In the genomic region with DNA sequence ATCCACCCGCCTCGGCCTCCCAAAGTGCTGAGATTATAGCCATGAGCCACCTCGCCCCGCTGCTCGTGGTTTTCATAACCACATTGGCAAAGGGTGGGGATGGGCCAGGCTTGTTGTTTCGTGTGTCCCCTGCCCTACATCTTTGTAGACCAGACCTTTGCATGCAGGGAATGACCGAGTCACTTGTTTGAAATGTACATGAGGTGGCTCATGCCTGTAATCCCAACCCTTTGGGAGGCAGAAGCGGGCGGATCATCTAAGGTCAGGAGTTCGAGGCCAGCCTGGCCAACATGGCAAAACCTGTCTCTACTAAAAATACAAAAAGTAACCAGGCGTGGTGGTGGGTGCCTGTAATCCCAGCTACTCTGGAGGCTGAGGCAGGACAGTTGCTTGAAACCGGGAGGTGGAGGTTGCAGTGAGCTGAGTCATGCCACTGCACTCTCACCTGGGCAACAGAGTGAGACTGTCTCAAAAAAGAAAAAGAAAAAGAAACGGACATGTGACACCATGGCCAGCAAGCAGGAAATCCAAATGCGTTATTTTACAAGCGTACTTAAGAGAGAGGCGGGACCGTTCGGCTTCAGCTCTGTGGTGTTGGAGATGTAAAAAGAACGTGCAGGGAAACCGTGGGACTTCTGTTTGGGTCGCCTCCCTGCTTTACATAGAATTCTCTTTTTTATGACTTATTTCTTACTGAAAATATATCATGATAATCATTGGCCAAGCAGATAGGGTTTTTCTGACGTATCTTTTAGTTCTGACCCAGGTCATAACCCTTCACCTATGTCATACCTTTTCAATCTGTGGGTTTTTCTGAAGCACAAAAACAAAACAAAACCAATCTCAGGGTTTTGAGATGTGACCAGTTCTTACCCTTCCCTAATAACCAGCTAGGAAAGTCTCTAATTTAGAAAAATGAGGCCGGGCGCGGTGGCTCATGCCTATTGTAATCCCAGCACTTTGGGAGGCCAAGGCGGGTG, we compare ENCODE assay signal across 11 cellular contexts. TPM values are rescaled to one million over a fixed set of nuclear protein-coding genes. Genes with fewer than 3 reads are reported as not detected.
A peak's percentile ranks its signal among the peaks of the same experiment; 100 is the strongest.
DNase-seq lines count a peak whose midpoint lies in the region; ATAC-seq and TF ChIP-seq lines count a peak whose summit lies in the region.
"Had no signal": no experiment of that assay in that cellular context is flagged by ENCODE, and none has a peak within 500 bp of the region (broad histone marks: within the 10 kb centered on the region; RNA-seq: fewer than 3 reads in every experiment).

No MANE protein-coding gene starts in this region.

- no peaks in the 10 kb centered on the region for H3K27me3 ChIP-seq in colonic mucosa
- H3K27me3 ChIP-seq: right lobe of liver had no signal

- H3K9me3 ChIP-seq in colonic mucosa = no peaks in the 10 kb centered on the region
- H3K9me3 ChIP-seq: right lobe of liver had no signal

- DNase-seq in ACHN = peak; percentile 16
- DNase-seq in amniotic epithelial cell (ENCODE audit: low read depth) = peak; percentile 17
- no peak for DNase-seq in NCI-H128 (lab: John Stamatoyannopoulos, UW; ENCODE audit: unreplicated experiment)
- no peak for DNase-seq in colonic mucosa
- DNase-seq in activated T-helper 2 cell treated with anti-CD3 and anti-CD28 coated beads, Interferon-gamma antibody, Interleukin-2, Interleukin-4, amounts not matched to agents 10 μg/mL and 5 μg/mL and 100 μg/mL, durations not matched to agents 14 hours and 24 hours and 36 hours (ENCODE audit: low spot score) = no peak
- DNase-seq: activated CD4-positive, CD25-positive, alpha-beta regulatory T cell treated with anti-CD3 and anti-CD28 coated beads, Interleukin-2, amount 50 U/mL, for 72 hours; NCI-H146; right lobe of liver had no signal

- no peak for TF ChIP-seq CTCF in colonic mucosa (IDR thresholded peaks at IDR 0.05)

- H3K4me3 Mint-ChIP-seq in activated T-helper 2 cell treated with anti-CD3 and anti-CD28 coated beads, Interferon-gamma antibody, Interleukin-2, Interleukin-4, amounts not matched to agents 10 μg/mL and 5 μg/mL and 100 μg/mL, durations not matched to agents 14 hours and 24 hours and 36 hours (ENCODE audit: low read depth) = no peak overlapping the region

- peaks cover 11% of the 10 kb centered on the region for H3K4me1 Mint-ChIP-seq in activated T-helper 2 cell treated with anti-CD3 and anti-CD28 coated beads, Interferon-gamma antibody, Interleukin-2, Interleukin-4, amounts not matched to agents 10 μg/mL and 5 μg/mL and 100 μg/mL, durations not matched to agents 14 hours and 24 hours and 36 hours (ENCODE audit: low read depth)

- H3K4me3 ChIP-seq in colonic mucosa = no peak overlapping the region
- H3K4me3 ChIP-seq: right lobe of liver had no signal

- no peaks in the 10 kb centered on the region for H3K9me3 Mint-ChIP-seq in activated T-helper 2 cell treated with anti-CD3 and anti-CD28 coated beads, Interferon-gamma antibody, Interleukin-2, Interleukin-4, amounts not matched to agents 10 μg/mL and 5 μg/mL and 100 μg/mL, durations not matched to agents 14 hours and 24 hours and 36 hours

- ATAC-seq in GM19324 (IDR thresholded peaks at IDR 0.05; ENCODE audit: low FRiP score, unreplicated experiment) (peak; percentile 33), HG03442 (IDR thresholded peaks at IDR 0.05; ENCODE audit: unreplicated experiment) (peak; percentile 24), GM18873 (IDR thresholded peaks at IDR 0.05; ENCODE audit: low FRiP score, unreplicated experiment) (no peak)
- ATAC-seq: right lobe of liver had no signal

- H3K27ac ChIP-seq in colonic mucosa = no peak overlapping the region
- H3K27ac ChIP-seq: right lobe of liver had no signal

- no peak overlapping the region for H3K9ac ChIP-seq in colonic mucosa (ENCODE audit: low read depth in 2 of 2, low read length in 2 of 2)

- intact Hi-C loops in colonic mucosa (cut with DNase I) = no loop called here
- intact Hi-C loops in activated T-helper 2 cell treated with anti-CD3 and anti-CD28 coated beads, Interferon-gamma antibody, Interleukin-2, Interleukin-4, amounts not matched to agents 10 μg/mL and 5 μg/mL and 100 μg/mL, durations not matched to agents 14 hours and 24 hours and 36 hours (cut with micrococcal nuclease) = no loop called here

- H3K27ac Mint-ChIP-seq in activated T-helper 2 cell treated with anti-CD3 and anti-CD28 coated beads, Interferon-gamma antibody, Interleukin-2, Interleukin-4, amounts not matched to agents 10 μg/mL and 5 μg/mL and 100 μg/mL, durations not matched to agents 14 hours and 24 hours and 36 hours = no peak overlapping the region

- H3K4me1 ChIP-seq in colonic mucosa = no peaks in the 10 kb centered on the region

- H3K27me3 Mint-ChIP-seq in activated T-helper 2 cell treated with anti-CD3 and anti-CD28 coated beads, Interferon-gamma antibody, Interleukin-2, Interleukin-4, amounts not matched to agents 10 μg/mL and 5 μg/mL and 100 μg/mL, durations not matched to agents 14 hours and 24 hours and 36 hours (ENCODE audit: low read depth) = peaks cover 3% of the 10 kb centered on the region

- peaks cover 10% of the 10 kb centered on the region for H3K36me3 ChIP-seq in colonic mucosa

- H3K36me3 Mint-ChIP-seq in activated T-helper 2 cell treated with anti-CD3 and anti-CD28 coated beads, Interferon-gamma antibody, Interleukin-2, Interleukin-4, amounts not matched to agents 10 μg/mL and 5 μg/mL and 100 μg/mL, durations not matched to agents 14 hours and 24 hours and 36 hours (ENCODE audit: low read depth) = peaks cover 25% of the 10 kb centered on the region

- in situ Hi-C loops in ACHN (cut with HindIII; ENCODE audit: low pct_ligation_motif_present, low pct_unique_long_range_greater_than_20kb, low sequenced_read_pairs) = no loop called here

RNA-seq across cellular contexts. Expression of a gene that starts 45.1 kb away (rescaled TPM):
- total RNA-seq in colonic mucosa = 10 to 100 TPM; 43.7 to 47.4 TPM
- total RNA-seq in activated T-helper 2 cell treated with anti-CD3 and anti-CD28 coated beads, Interferon-gamma antibody, Interleukin-2, Interleukin-4, amounts not matched to agents 10 μg/mL and 5 μg/mL and 100 μg/mL, durations not matched to agents 14 hours and 24 hours and 36 hours = 49.0 and 49.2 TPM in 2 replicates

RNA-seq across cellular contexts. Expression of a gene that starts 47.6 kb away (rescaled TPM):
- total RNA-seq in colonic mucosa = 10 to 100 TPM in 1 of 2 donors, 1 to 10 TPM in 1; 4.6 to 20.7 TPM
- total RNA-seq in activated T-helper 2 cell treated with anti-CD3 and anti-CD28 coated beads, Interferon-gamma antibody, Interleukin-2, Interleukin-4, amounts not matched to agents 10 μg/mL and 5 μg/mL and 100 μg/mL, durations not matched to agents 14 hours and 24 hours and 36 hours = 0.73 and 1.7 TPM in 2 replicates

Comparison
In these comparisons a context has a peak if more than half of its experiments do, and no peak if none do; other contexts are left out.
1. DNase-seq: peak in ACHN (single experiment) and amniotic epithelial cell (single experiment); none in NCI-H128 (single experiment), colonic mucosa (single experiment) and activated T-helper 2 cell treated with anti-CD3 and anti-CD28 coated beads, Interferon-gamma antibody, Interleukin-2, Interleukin-4, amounts not matched to agents 10 μg/mL and 5 μg/mL and 100 μg/mL, durations not matched to agents 14 hours and 24 hours and 36 hours (single experiment).